Comparison of ENCODE assay signal across 11 cellular contexts in genomic region chr18:12639990-12640880, GRCh38. TPM values are rescaled to one million over a fixed set of nuclear protein-coding genes. Genes with fewer than 3 reads are reported as not detected.
DNase-seq lines count a peak whose midpoint lies in the region; ATAC-seq lines count a peak whose summit lies in the region.
"Had no signal": no experiment of that assay in that cellular context is flagged by ENCODE, and none has a peak within 500 bp of the region (broad histone marks: within the 10 kb centered on the region; RNA-seq: fewer than 3 reads in every experiment).

No MANE protein-coding gene starts in this region.

- in situ Hi-C loops in ACHN (cut with HindIII; ENCODE audit: low pct_ligation_motif_present, low pct_unique_long_range_greater_than_20kb, low sequenced_read_pairs) = no loop called here

- intact Hi-C loops in sciatic nerve (cut with DNase I) = no loop called here

- DNase-seq in ACHN (peak; percentile 75), NCI-H226 (peak; percentile 71), dermis blood vessel endothelial cell (peak; percentile 88), islet precursor cell (peak; percentile 80), NCI-H446 (lab: John Stamatoyannopoulos, UW) (no peak), KG1 (lab: John Stamatoyannopoulos, UW) (no peak), sciatic nerve (ENCODE audit: low spot score) (no peak)
- DNase-seq: endodermal cell; stimulated activated CD4-positive, alpha-beta T cell treated with anti-CD3 and anti-CD28 coated beads, Interleukin-4, amount 100 ng/mL, for 24 hours; tibial artery had no signal

- ATAC-seq in sciatic nerve (no peak), HG03135 (IDR thresholded peaks at IDR 0.05; ENCODE audit: unreplicated experiment) (no peak)

RNA-seq across cellular contexts. Expression of gene SPIRE1, which starts 17.7 kb away (rescaled TPM):
- 22.5 and 25.5 TPM in 2 replicates for total RNA-seq in dermis blood vessel endothelial cell
- 94.3 TPM for total RNA-seq in sciatic nerve

Comparison
In these comparisons a context has a peak if more than half of its experiments do, and no peak if none do; other contexts are left out.
1. DNase-seq: peak in ACHN (single experiment), NCI-H226 (single experiment), dermis blood vessel endothelial cell (single experiment) and islet precursor cell (single experiment); none in NCI-H446 (0 of 2), KG1 (single experiment) and sciatic nerve (single experiment).